ENCODE assay signal across 1 cellular context in the genomic region with DNA sequence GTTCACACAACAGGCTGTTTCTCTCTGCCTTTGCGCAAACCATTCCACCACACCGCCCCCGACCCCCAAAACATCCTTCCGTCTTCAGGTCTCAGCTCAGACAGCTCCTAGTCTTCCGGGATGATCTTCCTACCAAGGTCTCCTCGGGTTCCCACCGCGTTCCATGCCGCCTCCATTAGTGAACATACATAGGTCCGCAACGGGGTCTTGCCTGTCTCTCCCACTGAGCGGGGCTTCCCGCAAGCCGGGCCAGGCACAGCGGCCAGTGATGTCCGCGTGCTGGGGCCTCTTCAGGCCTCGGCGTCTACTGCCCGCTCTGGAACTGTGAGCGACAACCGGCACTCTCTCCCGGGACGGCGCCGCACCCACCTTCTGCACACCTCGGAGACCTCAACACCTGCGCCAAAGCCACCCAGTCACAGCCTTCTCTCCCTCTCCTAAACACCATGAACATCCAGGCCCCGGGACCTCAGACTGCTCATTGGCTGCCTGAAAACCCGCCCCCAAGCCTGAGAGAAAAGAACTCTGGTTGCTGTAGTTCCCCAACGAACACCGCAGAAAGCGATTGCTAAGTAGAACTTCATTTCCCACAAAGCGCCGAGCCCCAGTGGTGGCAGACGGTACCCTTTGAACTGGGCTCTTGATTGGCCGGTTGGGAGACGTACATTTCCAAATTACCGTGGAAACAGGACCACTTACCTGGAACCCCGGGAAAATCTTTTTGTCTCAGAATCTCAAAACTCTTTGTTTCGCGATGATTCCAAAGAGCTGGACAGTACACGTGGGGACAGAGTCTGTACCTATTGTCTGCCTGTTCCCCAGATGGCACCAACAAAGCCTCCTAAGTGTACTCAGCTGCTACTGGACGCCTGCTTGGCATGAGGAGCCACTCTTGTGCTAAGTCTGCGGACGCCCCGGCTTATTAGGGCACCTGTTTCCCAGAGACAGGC.
TF ChIP-seq lines count a peak whose summit lies in the region.

No MANE protein-coding gene starts in this region.

TF ChIP-seq in HEK293, 187 proteins besides CTCF, POLR2A, EP300 and RAD21 (continued from another document and continues in another):
- peak; percentile 32 for TF ChIP-seq ZBTB26 (tag by site-specific recombination; optimal IDR thresholded peaks at IDR 0.05)
- no peak for TF ChIP-seq ZNF791 (tag by site-specific recombination; IDR thresholded peaks at IDR 0.05)
- TF ChIP-seq ZNF624 (tag by site-specific recombination; IDR thresholded peaks at IDR 0.05), result no peak; the same call in 1 of the 2 replicates
- TF ChIP-seq ZNF777 (tag by site-specific recombination; IDR thresholded peaks at IDR 0.05; ENCODE audit: borderline replicate concordance), result no peak
- TF ChIP-seq ZNF639 (tag by site-specific recombination; IDR thresholded peaks at IDR 0.05), result no peak
- peak; percentile 55; the same call in 1 of the 2 replicates for TF ChIP-seq ZBTB8A (tag by site-specific recombination; IDR thresholded peaks at IDR 0.05)
- TF ChIP-seq SCRT2 (tag by site-specific recombination; IDR thresholded peaks at IDR 0.05), result peak; percentile 85
- TF ChIP-seq ZBTB7A (tag by site-specific recombination; IDR thresholded peaks at IDR 0.05; ENCODE audit: low read depth), result peak; percentile 86; the same call in 1 of the 2 replicates
- TF ChIP-seq ZBTB49 (tag by site-specific recombination; IDR thresholded peaks at IDR 0.05; ENCODE audit: low read depth), result no peak
- peak; percentile 69 for TF ChIP-seq ZNF629 (tag by site-specific recombination; IDR thresholded peaks at IDR 0.05)
- no peak for TF ChIP-seq ZNF169 (tag by site-specific recombination; IDR thresholded peaks at IDR 0.05)
- TF ChIP-seq ZNF529 (tag by site-specific recombination; IDR thresholded peaks at IDR 0.05; ENCODE audit: insufficient replicate concordance), result no peak
- no peak for TF ChIP-seq ZNF214 (tag by site-specific recombination; IDR thresholded peaks at IDR 0.05; ENCODE audit: borderline replicate concordance)
- TF ChIP-seq ZNF324 (tag by site-specific recombination; IDR thresholded peaks at IDR 0.05), result peak; percentile 65; the same call in 1 of the 2 replicates
- TF ChIP-seq PRDM2 (tag by site-specific recombination; IDR thresholded peaks at IDR 0.05; ENCODE audit: borderline replicate concordance), result 0 out of 2 replicates have a peak, but pooled peaks have one; percentile 96
- peak; percentile 93 for TF ChIP-seq ZNF10 (tag by site-specific recombination; IDR thresholded peaks at IDR 0.05)
- TF ChIP-seq MZF1 (tag by site-specific recombination; IDR thresholded peaks at IDR 0.05; ENCODE audit: borderline replicate concordance), result no peak
- TF ChIP-seq, protein P1, sequence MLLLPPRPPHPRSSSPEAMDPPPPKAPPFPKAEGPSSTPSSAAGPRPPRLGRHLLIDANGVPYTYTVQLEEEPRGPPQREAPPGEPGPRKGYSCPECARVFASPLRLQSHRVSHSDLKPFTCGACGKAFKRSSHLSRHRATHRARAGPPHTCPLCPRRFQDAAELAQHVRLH (tag by site-specific recombination; IDR thresholded peaks at IDR 0.05), result peak; percentile 77; the same call in 1 of the 2 replicates
- TF ChIP-seq YY2 (tag by site-specific recombination; IDR thresholded peaks at IDR 0.05), result peak; percentile 28; the same call in 1 of the 2 replicates
- peak; percentile 13; the same call in 1 of the 2 replicates for TF ChIP-seq SALL2 (tag by site-specific recombination; IDR thresholded peaks at IDR 0.05; ENCODE audit: borderline replicate concordance)
- TF ChIP-seq, protein P2, sequence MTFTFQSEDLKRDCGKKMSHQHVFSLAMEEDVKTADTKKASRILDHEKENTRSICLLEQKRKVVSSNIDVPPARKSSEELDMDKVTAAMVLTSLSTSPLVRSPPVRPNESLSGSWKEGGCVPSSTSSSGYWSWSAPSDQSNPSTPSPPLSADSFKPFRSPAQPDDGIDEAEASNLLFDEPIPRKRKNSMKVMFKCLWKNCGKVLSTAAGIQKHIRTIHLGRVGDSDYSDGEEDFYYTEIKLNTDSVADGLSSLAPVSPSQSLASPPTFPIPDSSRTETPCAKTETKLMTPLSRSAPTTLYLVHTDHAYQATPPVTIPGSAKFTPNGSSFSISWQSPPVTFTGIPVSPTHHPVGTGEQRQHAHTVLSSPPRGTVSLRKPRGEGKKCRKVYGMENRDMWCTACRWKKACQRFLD (tag by site-specific recombination; IDR thresholded peaks at IDR 0.05), result no peak
- TF ChIP-seq PRDM4 (tag by site-specific recombination; IDR thresholded peaks at IDR 0.05), result 0 out of 2 replicates have a peak, but pooled peaks have one; percentile 22
- TF ChIP-seq SCRT1 (tag by site-specific recombination; IDR thresholded peaks at IDR 0.05; ENCODE audit: borderline replicate concordance), result no peak
- no peak for TF ChIP-seq ZBTB1 (tag by site-specific recombination; IDR thresholded peaks at IDR 0.05)
- TF ChIP-seq, protein P3, sequence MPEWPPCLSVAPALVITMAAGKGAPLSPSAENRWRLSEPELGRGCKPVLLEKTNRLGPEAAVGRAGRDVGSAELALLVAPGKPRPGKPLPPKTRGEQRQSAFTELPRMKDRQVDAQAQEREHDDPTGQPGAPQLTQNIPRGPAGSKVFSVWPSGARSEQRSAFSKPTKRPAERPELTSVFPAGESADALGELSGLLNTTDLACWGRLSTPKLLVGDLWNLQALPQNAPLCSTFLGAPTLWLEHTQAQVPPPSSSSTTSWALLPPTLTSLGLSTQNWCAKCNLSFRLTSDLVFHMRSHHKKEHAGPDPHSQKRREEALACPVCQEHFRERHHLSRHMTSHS (tag by site-specific recombination; IDR thresholded peaks at IDR 0.05), result no peak
- TF ChIP-seq ZNF692 (tag by site-specific recombination; IDR thresholded peaks at IDR 0.05), result peak; percentile 44
- TF ChIP-seq SP2 (tag by site-specific recombination; IDR thresholded peaks at IDR 0.05), result peak; percentile 97
- no peak for TF ChIP-seq ZNF121 (tag by site-specific recombination; IDR thresholded peaks at IDR 0.05)
- no peak for TF ChIP-seq ZNF514 (tag by site-specific recombination; IDR thresholded peaks at IDR 0.05)
- TF ChIP-seq KLF1 (tag by site-specific recombination; IDR thresholded peaks at IDR 0.05), result peak; percentile 52; the same call in 1 of the 2 replicates
- TF ChIP-seq PBX3 (CRISPR knock-in tag; IDR thresholded peaks at IDR 0.05), result 0 out of 2 replicates have a peak, but pooled peaks have one; percentile 31
- no peak for TF ChIP-seq ZNF114 (tag by site-specific recombination; IDR thresholded peaks at IDR 0.05)
- no peak for TF ChIP-seq ZNF202 (tag by site-specific recombination; IDR thresholded peaks at IDR 0.05; ENCODE audit: borderline replicate concordance)
- no peak for TF ChIP-seq ZNF19 (tag by site-specific recombination; IDR thresholded peaks at IDR 0.05; ENCODE audit: low read depth)
